Comparison of ENCODE assay signal across 1 cellular context in the genomic region with DNA sequence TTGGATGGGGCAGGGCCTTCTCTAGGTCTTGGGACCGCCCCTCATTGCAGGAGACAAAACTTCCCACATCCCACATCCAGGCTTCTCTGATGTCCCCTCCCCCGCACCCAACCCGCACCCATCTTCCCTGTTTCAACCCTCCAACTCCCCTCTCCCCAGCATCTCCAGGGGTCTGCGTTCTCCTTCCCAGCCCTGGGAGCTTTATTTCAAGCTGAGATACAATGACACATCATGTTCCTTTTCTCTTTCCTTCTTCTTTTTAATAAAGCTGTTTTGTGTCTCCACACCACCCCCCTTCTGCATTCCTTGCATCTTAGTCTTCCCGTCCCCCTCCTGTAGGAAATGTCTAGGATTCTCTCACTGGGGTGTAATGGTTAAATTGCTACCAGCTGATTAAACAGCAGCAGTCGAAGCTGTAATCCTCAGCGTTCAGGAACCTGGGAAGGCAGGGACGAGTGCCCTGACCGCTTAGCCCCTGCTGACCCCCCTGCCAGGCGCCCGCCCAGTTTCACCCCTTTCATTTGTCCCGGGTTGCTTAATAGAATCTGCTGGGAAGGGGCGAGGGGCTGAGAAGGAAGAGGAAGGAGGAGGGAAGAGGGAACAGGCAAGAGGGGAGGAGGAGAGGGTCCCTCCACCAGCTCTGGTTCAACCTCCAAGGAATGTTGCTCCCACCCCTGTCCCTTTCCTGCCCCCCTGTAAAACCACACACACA.
TF ChIP-seq lines count a peak whose summit lies in the region.

No MANE protein-coding gene starts in this region.

TF ChIP-seq in SK-N-SH, 30 proteins besides CTCF, POLR2A, EP300 and RAD21 (continued from another document):
- TF ChIP-seq, protein P1, sequence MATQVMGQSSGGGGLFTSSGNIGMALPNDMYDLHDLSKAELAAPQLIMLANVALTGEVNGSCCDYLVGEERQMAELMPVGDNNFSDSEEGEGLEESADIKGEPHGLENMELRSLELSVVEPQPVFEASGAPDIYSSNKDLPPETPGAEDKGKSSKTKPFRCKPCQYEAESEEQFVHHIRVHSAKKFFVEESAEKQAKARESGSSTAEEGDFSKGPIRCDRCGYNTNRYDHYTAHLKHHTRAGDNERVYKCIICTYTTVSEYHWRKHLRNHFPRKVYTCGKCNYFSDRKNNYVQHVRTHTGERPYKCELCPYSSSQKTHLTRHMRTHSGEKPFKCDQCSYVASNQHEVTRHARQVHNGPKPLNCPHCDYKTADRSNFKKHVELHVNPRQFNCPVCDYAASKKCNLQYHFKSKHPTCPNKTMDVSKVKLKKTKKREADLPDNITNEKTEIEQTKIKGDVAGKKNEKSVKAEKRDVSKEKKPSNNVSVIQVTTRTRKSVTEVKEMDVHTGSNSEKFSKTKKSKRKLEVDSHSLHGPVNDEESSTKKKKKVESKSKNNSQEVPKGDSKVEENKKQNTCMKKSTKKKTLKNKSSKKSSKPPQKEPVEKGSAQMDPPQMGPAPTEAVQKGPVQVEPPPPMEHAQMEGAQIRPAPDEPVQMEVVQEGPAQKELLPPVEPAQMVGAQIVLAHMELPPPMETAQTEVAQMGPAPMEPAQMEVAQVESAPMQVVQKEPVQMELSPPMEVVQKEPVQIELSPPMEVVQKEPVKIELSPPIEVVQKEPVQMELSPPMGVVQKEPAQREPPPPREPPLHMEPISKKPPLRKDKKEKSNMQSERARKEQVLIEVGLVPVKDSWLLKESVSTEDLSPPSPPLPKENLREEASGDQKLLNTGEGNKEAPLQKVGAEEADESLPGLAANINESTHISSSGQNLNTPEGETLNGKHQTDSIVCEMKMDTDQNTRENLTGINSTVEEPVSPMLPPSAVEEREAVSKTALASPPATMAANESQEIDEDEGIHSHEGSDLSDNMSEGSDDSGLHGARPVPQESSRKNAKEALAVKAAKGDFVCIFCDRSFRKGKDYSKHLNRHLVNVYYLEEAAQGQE (IDR thresholded peaks at IDR 0.05; ENCODE audit: low read depth, low read length) = peak; percentile 74
- TF ChIP-seq NRF1 (IDR thresholded peaks at IDR 0.05; ENCODE audit: low read depth, low read length) = no peak
- TF ChIP-seq, protein P2, sequence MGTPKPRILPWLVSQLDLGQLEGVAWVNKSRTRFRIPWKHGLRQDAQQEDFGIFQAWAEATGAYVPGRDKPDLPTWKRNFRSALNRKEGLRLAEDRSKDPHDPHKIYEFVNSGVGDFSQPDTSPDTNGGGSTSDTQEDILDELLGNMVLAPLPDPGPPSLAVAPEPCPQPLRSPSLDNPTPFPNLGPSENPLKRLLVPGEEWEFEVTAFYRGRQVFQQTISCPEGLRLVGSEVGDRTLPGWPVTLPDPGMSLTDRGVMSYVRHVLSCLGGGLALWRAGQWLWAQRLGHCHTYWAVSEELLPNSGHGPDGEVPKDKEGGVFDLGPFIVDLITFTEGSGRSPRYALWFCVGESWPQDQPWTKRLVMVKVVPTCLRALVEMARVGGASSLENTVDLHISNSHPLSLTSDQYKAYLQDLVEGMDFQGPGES (IDR thresholded peaks at IDR 0.05; ENCODE audit: low read depth, low read length) = no peak
- TF ChIP-seq FOXJ3 (CRISPR knock-in tag; IDR thresholded peaks at IDR 0.05) = no peak
- TF ChIP-seq GABPA (IDR thresholded peaks at IDR 0.05; ENCODE audit: low read depth) = peak; percentile 39; the same call in 1 of the 2 replicates
- TF ChIP-seq TEAD4 (IDR thresholded peaks at IDR 0.05; ENCODE audit: borderline replicate concordance, insufficient read depth) = peak; percentile 100
- TF ChIP-seq, protein P3, sequence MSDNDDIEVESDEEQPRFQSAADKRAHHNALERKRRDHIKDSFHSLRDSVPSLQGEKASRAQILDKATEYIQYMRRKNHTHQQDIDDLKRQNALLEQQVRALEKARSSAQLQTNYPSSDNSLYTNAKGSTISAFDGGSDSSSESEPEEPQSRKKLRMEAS (IDR thresholded peaks at IDR 0.05; ENCODE audit: low read depth) = peak; percentile 87
TF ChIP-seq in SK-N-SH: peak in this region for 17.
